8 cellular contexts compared by ENCODE assay signal in the genomic region with DNA sequence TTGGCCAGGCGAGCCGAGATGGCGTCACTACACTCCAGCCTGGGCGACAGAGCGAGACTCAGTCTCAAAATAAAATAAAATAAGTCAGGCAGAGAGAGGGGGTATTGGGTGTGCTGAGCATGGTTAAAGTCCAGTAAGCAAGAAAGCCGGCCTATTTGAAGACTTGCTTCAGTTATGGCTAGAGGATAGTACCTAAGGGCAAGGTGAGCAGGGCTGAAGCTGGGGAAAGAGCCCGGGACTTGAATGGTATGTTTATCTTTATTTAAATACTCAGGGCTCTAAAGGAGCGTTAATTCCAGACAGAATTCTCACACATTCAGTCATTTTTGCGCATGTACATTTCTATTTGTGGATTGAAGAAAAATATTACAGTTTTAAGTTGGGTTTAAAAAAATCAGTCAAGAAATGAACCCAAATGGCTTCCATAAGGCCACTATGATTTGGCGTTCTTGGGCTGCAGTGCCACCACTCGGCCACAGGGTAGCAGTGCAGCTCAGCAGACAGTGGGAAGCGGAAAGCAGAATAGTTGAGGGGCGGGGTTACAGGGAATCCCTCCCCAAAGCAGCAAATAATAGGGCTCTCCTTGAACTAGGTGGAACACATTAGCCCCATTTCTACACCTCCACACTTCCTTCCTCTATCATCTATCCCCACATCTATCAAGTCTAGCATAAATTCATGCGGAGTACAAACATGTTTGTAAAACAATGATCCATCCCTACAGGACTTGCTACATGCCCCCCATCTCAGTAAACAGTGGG. TPM values are rescaled to one million over a fixed set of nuclear protein-coding genes. Genes with fewer than 3 reads are reported as not detected.
DNase-seq lines count a peak whose midpoint lies in the region; ATAC-seq and TF ChIP-seq lines count a peak whose summit lies in the region.

No MANE protein-coding gene starts in this region.

- POLR2A ChIA-PET in BJ (lab: Charles Lee): no interaction called here

- CTCF ChIA-PET in BJ (lab: Yijun Ruan, JAX): interaction anchor here (0.6 to 3.1 kb wide), 24 partner anchors 12 to 1064 kb away, joined by 3 to 22 read pairs (median 3); no protein-coding TSS in a partner anchor

- no peak overlapping the region for H3K4me3 Mint-ChIP-seq in chondrocyte (ENCODE audit: unreplicated experiment)

- H3K27ac Mint-ChIP-seq in chondrocyte (ENCODE audit: unreplicated experiment): peak overlapping the region; percentile 51

- H3K9me3 Mint-ChIP-seq in chondrocyte (ENCODE audit: low read depth): no peaks in the 10 kb centered on the region

- H3K4me3 ChIP-seq in BJ (ENCODE audit: low read depth, low read length): no peak overlapping the region

- intact Hi-C loops in left colon (cut with DNase I, micrococcal nuclease): loop anchor here in 1 of 2 donors (5.0 kb wide), 2 partner anchors 85 to 245 kb away; a partner anchor contains a TSS

- H3K27me3 Mint-ChIP-seq in chondrocyte (ENCODE audit: low read depth): no peaks in the 10 kb centered on the region

- ATAC-seq in GM19043 (IDR thresholded peaks at IDR 0.05; ENCODE audit: low read depth, unreplicated experiment) (peak; percentile 98), HG03196 (IDR thresholded peaks at IDR 0.05; ENCODE audit: unreplicated experiment) (peak; percentile 87), left colon (peak; percentile 88)

- no peaks in the 10 kb centered on the region for H3K36me3 ChIP-seq in BJ (ENCODE audit: control insufficient read depth, insufficient read depth, low read length)

- DNase-seq in BJ (ENCODE audit: low read depth) (peak; percentile 9), NCI-H446 (lab: John Stamatoyannopoulos, UW) (peak; percentile 48 to 86), chondrocyte (ENCODE audit: low spot score) (no peak), left colon (peak; percentile 68 to 82)
- DNase-seq in activated CD4-positive, alpha-beta T cell treated with anti-CD3 and anti-CD28 coated beads for 1 hour: peak; percentile 61
- DNase-seq in stimulated activated CD4-positive, alpha-beta T cell treated with anti-CD3 and anti-CD28 coated beads, Interleukin-4, amount 100 ng/mL, for 1 hour: peak; percentile 77

- TF ChIP-seq CTCF in BJ (IDR thresholded peaks at IDR 0.05; ENCODE audit: insufficient read depth, low read depth, low read length) (peak; percentile 98), chondrocyte (IDR thresholded peaks at IDR 0.05) (peak; percentile 99)

- H3K27me3 ChIP-seq in BJ (ENCODE audit: control insufficient read depth, insufficient read depth, low read length): 0 out of 2 replicates have a peak, but pooled peaks cover 1% of the 10 kb centered on the region

- H3K36me3 Mint-ChIP-seq in chondrocyte (ENCODE audit: low read depth): no peaks in the 10 kb centered on the region

- peaks cover 6% of the 10 kb centered on the region for H3K4me1 Mint-ChIP-seq in chondrocyte (ENCODE audit: low read depth)

RNA-seq across cellular contexts. Expression of a gene that starts 37.2 kb away (rescaled TPM):
- 16.0 and 16.2 TPM in 2 replicates for polyA plus RNA-seq in BJ (2011; rRNA removed)
- polyA minus RNA-seq in BJ (2011; rRNA and poly(A)+ RNA removed): 6.6 and 11.1 TPM in 2 replicates
- total RNA-seq in chondrocyte (31.2 to 57.5 TPM (median 32.0 TPM) in 3 replicates), left colon (100 to 1,000 TPM; 114 to 119 TPM)

RNA-seq across cellular contexts. Expression of a gene that starts 46.4 kb away (rescaled TPM):
- 0.28 and 0.49 TPM in 2 replicates for polyA plus RNA-seq in BJ (2011; rRNA removed)
- polyA minus RNA-seq in BJ (2011; rRNA and poly(A)+ RNA removed): 0.38 and 0.67 TPM in 2 replicates
- total RNA-seq in chondrocyte (1.7 to 4.8 TPM (median 1.8 TPM) in 3 replicates), left colon (10 to 100 TPM; 32.1 to 33.6 TPM)
